In genomic region chr12:90301095-90301494, GRCh38 we compare ENCODE assay signal across 26 cellular contexts.
"Had no signal": no experiment of that assay in that cellular context is flagged by ENCODE, and none has a peak within 500 bp of the region (broad histone marks: within the 10 kb centered on the region; RNA-seq: fewer than 3 reads in every experiment).

No MANE protein-coding gene starts in this region.

- H3K4me2 ChIP-seq: smooth muscle cell had no signal

- H3K9me3 ChIP-seq: gastrocnemius medialis, lower lobe of right lung, neutrophil, suprapubic skin, transverse colon, upper lobe of right lung, uterus had no signal

- H3K9ac ChIP-seq: parathyroid adenoma had no signal

- H3K4me1 ChIP-seq: lower lobe of right lung, parathyroid adenoma, transverse colon, upper lobe of right lung, uterus had no signal

- H3K36me3 Mint-ChIP-seq: natural killer cell had no signal

- H3K27ac Mint-ChIP-seq: natural killer cell; progenitor cell of endocrine pancreas; stimulated activated naive CD8-positive, alpha-beta T cell treated with anti-CD3 and anti-CD28 coated beads, Interleukin-15, amount 100 ng/mL, for 72 hours had no signal

- H3K4me3 Mint-ChIP-seq: natural killer cell; neural crest cell; stimulated activated naive CD8-positive, alpha-beta T cell treated with anti-CD3 and anti-CD28 coated beads, Interleukin-15, amount 100 ng/mL, for 72 hours had no signal

- ATAC-seq: esophagus mucosa; gastrocnemius medialis; left ventricle myocardium superior; lower lobe of right lung; natural killer cell; sciatic nerve; stimulated activated naive CD8-positive, alpha-beta T cell treated with anti-CD3 and anti-CD28 coated beads, Interleukin-15, amount 100 ng/mL, for 72 hours; upper lobe of right lung had no signal

- H3K4me3 ChIP-seq: dorsolateral prefrontal cortex, gastrocnemius medialis, lower lobe of right lung, smooth muscle cell, suprapubic skin, transverse colon, upper lobe of right lung, uterus had no signal

- H3K27ac ChIP-seq: dorsolateral prefrontal cortex, epithelial cell of prostate, gastrocnemius medialis, lower lobe of right lung, neutrophil, parathyroid adenoma, suprapubic skin, transverse colon, upper lobe of right lung, uterus had no signal

- FAIRE-seq: keratinocyte had no signal

- H3K9me3 Mint-ChIP-seq: natural killer cell; neural crest cell; stimulated activated naive CD8-positive, alpha-beta T cell treated with anti-CD3 and anti-CD28 coated beads, Interleukin-15, amount 100 ng/mL, for 72 hours had no signal

- H3K27me3 Mint-ChIP-seq: progenitor cell of endocrine pancreas had no signal

- H3K27me3 ChIP-seq: dorsolateral prefrontal cortex, gastrocnemius medialis, neutrophil, suprapubic skin, transverse colon, upper lobe of right lung, uterus had no signal

- H3K79me2 ChIP-seq: parathyroid adenoma had no signal

- H3K4me1 Mint-ChIP-seq: neural crest cell had no signal

- H2AFZ ChIP-seq: parathyroid adenoma had no signal

- DNase-seq: dorsolateral prefrontal cortex; effector CD4-positive, alpha-beta T cell; gastrocnemius medialis; head of caudate nucleus; left ventricle myocardium superior; lower lobe of right lung; natural killer cell; stimulated activated CD4-positive, alpha-beta T cell treated with anti-CD3 and anti-CD28 coated beads, Interleukin-12 subunit alpha, Interleukin-12 subunit beta, amount 100 ng/mL, for 4 hours; stimulated activated CD4-positive, alpha-beta T cell treated with anti-CD3 and anti-CD28 coated beads, Interleukin-1b, Interleukin-23, amount 100 ng/mL, for 48 hours; stimulated activated CD4-positive, alpha-beta T cell treated with anti-CD3 and anti-CD28 coated beads, Interleukin-4, amount 100 ng/mL, for 1 hour; stimulated activated CD8-positive, alpha-beta memory T cell treated with anti-CD3 and anti-CD28 coated beads, Interleukin-4, amount 100 ng/mL, for 48 hours; stimulated activated naive CD4-positive, alpha-beta T cell; stimulated activated naive CD8-positive, alpha-beta T cell treated with anti-CD3 and anti-CD28 coated beads, Interleukin-15, amount 100 ng/mL, for 72 hours; transverse colon; upper lobe of right lung; uterus had no signal

- H3K36me3 ChIP-seq: gastrocnemius medialis, lower lobe of right lung, neutrophil, suprapubic skin, transverse colon, upper lobe of right lung, uterus had no signal
